Comparison of ENCODE assay signal across 9 cellular contexts in the genomic region with DNA sequence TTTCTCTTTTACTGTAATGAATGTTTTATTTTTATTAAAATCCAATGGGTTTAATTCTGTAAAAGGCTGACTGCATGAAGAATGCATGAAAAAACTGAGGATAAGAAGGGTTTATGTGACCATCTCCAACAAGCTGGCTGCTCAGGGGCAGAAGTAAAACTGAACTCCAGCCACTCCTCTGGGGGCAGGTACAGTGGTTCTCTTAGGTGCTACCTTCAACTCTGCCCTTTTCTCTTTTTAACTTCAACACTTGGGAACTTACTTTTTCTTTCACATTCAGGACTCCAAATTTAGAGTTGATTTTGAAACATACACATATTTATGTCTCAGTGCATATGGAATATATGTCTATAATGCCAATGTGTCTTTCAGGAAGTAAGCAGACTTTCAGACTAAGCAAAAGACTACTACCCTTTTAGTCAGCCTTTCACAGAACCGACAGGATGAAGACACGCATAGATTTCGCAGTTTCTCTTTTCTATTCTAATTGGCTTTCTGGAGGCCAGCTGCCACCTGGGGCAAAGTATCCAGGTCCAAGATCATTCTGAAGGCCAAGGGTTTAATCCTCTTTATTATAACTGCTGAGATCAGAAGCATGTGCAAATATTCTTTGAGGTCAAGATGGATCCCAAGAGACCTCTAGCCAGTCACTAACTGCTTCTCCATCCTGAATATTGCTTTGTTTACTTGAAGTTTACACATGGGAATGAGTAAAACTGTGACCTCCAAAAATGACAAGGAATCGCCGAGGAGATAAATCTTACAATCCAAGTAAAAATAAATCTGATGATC. TPM values are rescaled to one million over a fixed set of nuclear protein-coding genes. Genes with fewer than 3 reads are reported as not detected.
DNase-seq lines count a peak whose midpoint lies in the region; ATAC-seq and TF ChIP-seq lines count a peak whose summit lies in the region.
"Had no signal": no experiment of that assay in that cellular context is flagged by ENCODE, and none has a peak within 500 bp of the region (broad histone marks: within the 10 kb centered on the region; RNA-seq: fewer than 3 reads in every experiment).

No MANE protein-coding gene starts in this region.

- TF ChIP-seq CTCF in foreskin keratinocyte (conservative IDR thresholded peaks at IDR 0.05), result no peak

- DNase-seq in foreskin keratinocyte, result no peak
- DNase-seq in nucleus accumbens (lab: John Stamatoyannopoulos, UW), result no peak
- no peak for DNase-seq in activated effector memory CD4-positive, alpha-beta T cell treated with anti-CD3 and anti-CD28 coated beads, Interleukin-2, amount 50 U/mL, for 16 hours
- DNase-seq in HK-2 (ENCODE audit: unreplicated experiment), result no peak
- DNase-seq in NCI-H1092 treated with DMSO at 0.1 percent for 48 hours (lab: John Stamatoyannopoulos, UW), result no peak
- DNase-seq: NCI-H2029 had no signal

- peaks cover 18% of the 10 kb centered on the region for H3K4me1 ChIP-seq in foreskin keratinocyte

- H3K27me3 ChIP-seq in foreskin keratinocyte, result no peaks in the 10 kb centered on the region

- H3K27ac ChIP-seq in foreskin keratinocyte, result peak overlapping the region; percentile 2

- ATAC-seq in GM18858 (IDR thresholded peaks at IDR 0.05; ENCODE audit: unreplicated experiment) (peak; percentile 47), GM21447 (IDR thresholded peaks at IDR 0.05; ENCODE audit: unreplicated experiment) (peak; percentile 63), HG03095 (IDR thresholded peaks at IDR 0.05; ENCODE audit: unreplicated experiment) (peak; percentile 49), foreskin keratinocyte (no peak)

RNA-seq across cellular contexts. Expression of a gene that starts 30.7 kb away (rescaled TPM):
- total RNA-seq in foreskin keratinocyte, result 7.1 and 8.5 TPM in 2 replicates
- polyA plus RNA-seq in foreskin keratinocyte, result 5.1 and 5.8 TPM in 2 replicates
